ENCODE assay signal across 1 cellular context in the genomic region with DNA sequence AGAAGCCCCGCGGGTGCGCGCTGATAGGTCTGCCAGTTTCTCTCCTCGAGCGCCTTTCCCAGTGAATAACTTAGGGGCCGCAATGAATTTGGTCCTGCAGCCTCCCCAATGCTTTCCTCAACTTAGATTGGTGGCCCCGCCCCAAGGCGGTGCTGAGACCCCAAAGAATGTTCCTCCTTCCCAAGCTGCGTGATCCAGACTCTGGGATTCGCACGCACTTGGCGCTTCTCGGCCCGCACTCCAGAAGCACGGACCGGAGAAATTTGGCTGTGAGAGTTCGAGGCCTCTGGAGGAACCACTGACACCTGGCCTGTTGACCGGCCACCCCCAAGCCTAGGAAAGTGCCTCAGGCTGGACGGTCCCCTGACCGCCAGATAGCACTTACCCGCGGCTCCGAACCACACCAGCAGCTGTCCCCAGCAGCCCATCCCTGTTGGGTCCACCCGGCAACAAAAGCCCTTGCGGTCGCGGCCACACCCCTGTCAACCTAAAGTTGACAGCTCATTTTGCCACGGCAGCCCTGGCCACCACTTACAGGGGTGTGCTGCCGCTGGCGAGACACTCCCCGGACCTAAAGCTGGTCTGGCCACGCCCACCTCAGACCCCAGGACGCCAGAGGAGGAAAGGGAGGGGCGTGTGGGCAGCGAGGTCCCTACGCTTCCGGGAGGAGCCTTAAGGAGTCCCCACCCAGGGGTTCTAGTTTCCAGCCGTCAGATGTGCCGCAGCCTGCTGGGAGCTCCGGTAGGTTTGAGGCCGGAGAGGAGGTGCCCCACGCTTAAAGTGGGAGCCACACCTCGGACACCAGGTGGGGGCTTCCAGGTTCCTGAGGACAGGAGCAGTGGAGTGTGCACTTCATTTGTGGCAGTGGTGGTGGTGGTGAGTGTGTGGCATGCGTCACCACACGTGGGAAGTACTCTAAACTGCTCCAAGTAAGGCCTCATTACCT.
TF ChIP-seq lines count a peak whose summit lies in the region.

Gene LTK (minus strand): TSS at position 546 of the 946 bp plus-strand sequence. CDS start 118 bp downstream, at position 428.

TF ChIP-seq in IMR-90, 13 proteins besides CTCF, POLR2A, EP300 and RAD21:
- no peak for TF ChIP-seq CEBPB (IDR thresholded peaks at IDR 0.05; ENCODE audit: low read depth, low read length)
- no peak for TF ChIP-seq NFE2L2 (IDR thresholded peaks at IDR 0.05; ENCODE audit: low read depth, low read length)
- TF ChIP-seq FOS (IDR thresholded peaks at IDR 0.05; ENCODE audit: low read depth, low read length): no peak
- no peak for TF ChIP-seq MAFK (IDR thresholded peaks at IDR 0.05; ENCODE audit: low read depth, low read length)
- no peak for TF ChIP-seq RFX5 (IDR thresholded peaks at IDR 0.05; ENCODE audit: low read depth, low read length)
- no peak for TF ChIP-seq MXI1 (IDR thresholded peaks at IDR 0.05; ENCODE audit: borderline replicate concordance, low read depth, low read length)
- no peak for TF ChIP-seq USF2 (IDR thresholded peaks at IDR 0.05; ENCODE audit: low read depth, low read length)
- TF ChIP-seq SMC3 (IDR thresholded peaks at IDR 0.05; ENCODE audit: low read depth, low read length): no peak
- no peak for TF ChIP-seq RCOR1 (IDR thresholded peaks at IDR 0.05; ENCODE audit: insufficient replicate concordance, low read length)
- no peak for TF ChIP-seq ELK1 (IDR thresholded peaks at IDR 0.05; ENCODE audit: borderline replicate concordance, low read depth, low read length)
